ENCODE assay signal across 1 cellular context in genomic region chr10:59465089-59465488, GRCh38.
TF ChIP-seq lines count a peak whose summit lies in the region.

No MANE protein-coding gene starts in this region.

TF ChIP-seq in HCT116, 20 proteins besides CTCF, POLR2A, EP300 and RAD21 (continued from another document):
- TF ChIP-seq REST (IDR thresholded peaks at IDR 0.05; ENCODE audit: low read depth) (no peak), POLR2AphosphoS5 (IDR thresholded peaks at IDR 0.05; ENCODE audit: low read depth, low read length) (no peak), CEBPB (IDR thresholded peaks at IDR 0.05; ENCODE audit: low read depth) (no peak), JUND (IDR thresholded peaks at IDR 0.05) (no peak), EZH2phosphoT487 (IDR thresholded peaks at IDR 0.05; ENCODE audit: borderline replicate concordance) (no peak), SRF (IDR thresholded peaks at IDR 0.05; ENCODE audit: low read depth) (no peak), ATF3 (IDR thresholded peaks at IDR 0.05) (no peak), ZBTB33 (IDR thresholded peaks at IDR 0.05; ENCODE audit: extremely low read depth, insufficient replicate concordance, low read length) (no peak), FOSL1 (IDR thresholded peaks at IDR 0.05; ENCODE audit: low read depth) (no peak), TCF7L2 (IDR thresholded peaks at IDR 0.05; ENCODE audit: borderline replicate concordance, extremely low read depth, insufficient read depth, insufficient read length) (no peak), ZNF274 (IDR thresholded peaks at IDR 0.05; ENCODE audit: low read depth, low read length) (no peak), SIN3A (IDR thresholded peaks at IDR 0.05; ENCODE audit: low read depth) (no peak), EZH2 (IDR thresholded peaks at IDR 0.05) (no peak), EGR1 (IDR thresholded peaks at IDR 0.05; ENCODE audit: low read depth) (no peak), ZFX (IDR thresholded peaks at IDR 0.05) (no peak), CBX3 (IDR thresholded peaks at IDR 0.05; ENCODE audit: low read depth) (no peak), SP1 (IDR thresholded peaks at IDR 0.05; ENCODE audit: low read depth) (no peak)
- TF ChIP-seq, protein P1, sequence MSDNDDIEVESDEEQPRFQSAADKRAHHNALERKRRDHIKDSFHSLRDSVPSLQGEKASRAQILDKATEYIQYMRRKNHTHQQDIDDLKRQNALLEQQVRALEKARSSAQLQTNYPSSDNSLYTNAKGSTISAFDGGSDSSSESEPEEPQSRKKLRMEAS (IDR thresholded peaks at IDR 0.05), result no peak
